1 cellular context compared by ENCODE assay signal in the genomic region with DNA sequence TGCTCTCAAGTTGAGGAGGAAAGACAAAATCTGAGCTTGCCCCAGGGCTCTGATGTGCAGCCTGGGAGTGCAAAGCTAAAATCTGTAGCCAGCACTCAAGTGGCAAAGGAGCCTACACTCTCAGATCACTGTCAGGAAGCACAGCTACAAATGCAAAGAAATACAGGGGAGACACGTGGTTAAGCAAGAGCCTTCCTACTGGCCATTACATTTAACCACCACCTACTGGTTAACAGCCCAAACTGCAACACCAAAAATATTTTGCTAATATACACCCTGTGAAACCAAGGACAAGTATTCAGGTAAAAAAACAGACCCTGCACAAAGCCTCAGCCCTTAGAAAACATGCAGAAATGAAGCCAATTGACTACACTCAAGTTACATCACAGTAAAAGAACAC.
TF ChIP-seq lines count a peak whose summit lies in the region.

No MANE protein-coding gene starts in this region.

TF ChIP-seq in GM12878, 131 proteins besides CTCF, POLR2A, EP300 and RAD21 (continued from another document):
- TF ChIP-seq, protein P1, sequence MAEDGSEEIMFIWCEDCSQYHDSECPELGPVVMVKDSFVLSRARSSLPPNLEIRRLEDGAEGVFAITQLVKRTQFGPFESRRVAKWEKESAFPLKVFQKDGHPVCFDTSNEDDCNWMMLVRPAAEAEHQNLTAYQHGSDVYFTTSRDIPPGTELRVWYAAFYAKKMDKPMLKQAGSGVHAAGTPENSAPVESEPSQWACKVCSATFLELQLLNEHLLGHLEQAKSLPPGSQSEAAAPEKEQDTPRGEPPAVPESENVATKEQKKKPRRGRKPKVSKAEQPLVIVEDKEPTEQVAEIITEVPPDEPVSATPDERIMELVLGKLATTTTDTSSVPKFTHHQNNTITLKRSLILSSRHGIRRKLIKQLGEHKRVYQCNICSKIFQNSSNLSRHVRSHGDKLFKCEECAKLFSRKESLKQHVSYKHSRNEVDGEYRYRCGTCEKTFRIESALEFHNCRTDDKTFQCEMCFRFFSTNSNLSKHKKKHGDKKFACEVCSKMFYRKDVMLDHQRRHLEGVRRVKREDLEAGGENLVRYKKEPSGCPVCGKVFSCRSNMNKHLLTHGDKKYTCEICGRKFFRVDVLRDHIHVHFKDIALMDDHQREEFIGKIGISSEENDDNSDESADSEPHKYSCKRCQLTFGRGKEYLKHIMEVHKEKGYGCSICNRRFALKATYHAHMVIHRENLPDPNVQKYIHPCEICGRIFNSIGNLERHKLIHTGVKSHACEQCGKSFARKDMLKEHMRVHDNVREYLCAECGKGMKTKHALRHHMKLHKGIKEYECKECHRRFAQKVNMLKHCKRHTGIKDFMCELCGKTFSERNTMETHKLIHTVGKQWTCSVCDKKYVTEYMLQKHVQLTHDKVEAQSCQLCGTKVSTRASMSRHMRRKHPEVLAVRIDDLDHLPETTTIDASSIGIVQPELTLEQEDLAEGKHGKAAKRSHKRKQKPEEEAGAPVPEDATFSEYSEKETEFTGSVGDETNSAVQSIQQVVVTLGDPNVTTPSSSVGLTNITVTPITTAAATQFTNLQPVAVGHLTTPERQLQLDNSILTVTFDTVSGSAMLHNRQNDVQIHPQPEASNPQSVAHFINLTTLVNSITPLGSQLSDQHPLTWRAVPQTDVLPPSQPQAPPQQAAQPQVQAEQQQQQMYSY (CRISPR knock-in tag; IDR thresholded peaks at IDR 0.05), result no peak
- TF ChIP-seq SP1 (IDR thresholded peaks at IDR 0.05; ENCODE audit: low read depth, low read length), result no peak
- TF ChIP-seq, protein P2, sequence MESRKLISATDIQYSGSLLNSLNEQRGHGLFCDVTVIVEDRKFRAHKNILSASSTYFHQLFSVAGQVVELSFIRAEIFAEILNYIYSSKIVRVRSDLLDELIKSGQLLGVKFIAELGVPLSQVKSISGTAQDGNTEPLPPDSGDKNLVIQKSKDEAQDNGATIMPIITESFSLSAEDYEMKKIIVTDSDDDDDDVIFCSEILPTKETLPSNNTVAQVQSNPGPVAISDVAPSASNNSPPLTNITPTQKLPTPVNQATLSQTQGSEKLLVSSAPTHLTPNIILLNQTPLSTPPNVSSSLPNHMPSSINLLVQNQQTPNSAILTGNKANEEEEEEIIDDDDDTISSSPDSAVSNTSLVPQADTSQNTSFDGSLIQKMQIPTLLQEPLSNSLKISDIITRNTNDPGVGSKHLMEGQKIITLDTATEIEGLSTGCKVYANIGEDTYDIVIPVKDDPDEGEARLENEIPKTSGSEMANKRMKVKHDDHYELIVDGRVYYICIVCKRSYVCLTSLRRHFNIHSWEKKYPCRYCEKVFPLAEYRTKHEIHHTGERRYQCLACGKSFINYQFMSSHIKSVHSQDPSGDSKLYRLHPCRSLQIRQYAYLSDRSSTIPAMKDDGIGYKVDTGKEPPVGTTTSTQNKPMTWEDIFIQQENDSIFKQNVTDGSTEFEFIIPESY (IDR thresholded peaks at IDR 0.05), result no peak
- TF ChIP-seq, protein P3, sequence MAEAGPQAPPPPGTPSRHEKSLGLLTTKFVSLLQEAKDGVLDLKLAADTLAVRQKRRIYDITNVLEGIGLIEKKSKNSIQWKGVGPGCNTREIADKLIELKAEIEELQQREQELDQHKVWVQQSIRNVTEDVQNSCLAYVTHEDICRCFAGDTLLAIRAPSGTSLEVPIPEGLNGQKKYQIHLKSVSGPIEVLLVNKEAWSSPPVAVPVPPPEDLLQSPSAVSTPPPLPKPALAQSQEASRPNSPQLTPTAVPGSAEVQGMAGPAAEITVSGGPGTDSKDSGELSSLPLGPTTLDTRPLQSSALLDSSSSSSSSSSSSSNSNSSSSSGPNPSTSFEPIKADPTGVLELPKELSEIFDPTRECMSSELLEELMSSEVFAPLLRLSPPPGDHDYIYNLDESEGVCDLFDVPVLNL (IDR thresholded peaks at IDR 0.05; ENCODE audit: low read depth, low read length), result no peak
- TF ChIP-seq IKZF1 (conservative IDR thresholded peaks at IDR 0.05), result no peak
- TF ChIP-seq CREB1 (IDR thresholded peaks at IDR 0.05; ENCODE audit: low read depth), result no peak
- TF ChIP-seq, protein P4, sequence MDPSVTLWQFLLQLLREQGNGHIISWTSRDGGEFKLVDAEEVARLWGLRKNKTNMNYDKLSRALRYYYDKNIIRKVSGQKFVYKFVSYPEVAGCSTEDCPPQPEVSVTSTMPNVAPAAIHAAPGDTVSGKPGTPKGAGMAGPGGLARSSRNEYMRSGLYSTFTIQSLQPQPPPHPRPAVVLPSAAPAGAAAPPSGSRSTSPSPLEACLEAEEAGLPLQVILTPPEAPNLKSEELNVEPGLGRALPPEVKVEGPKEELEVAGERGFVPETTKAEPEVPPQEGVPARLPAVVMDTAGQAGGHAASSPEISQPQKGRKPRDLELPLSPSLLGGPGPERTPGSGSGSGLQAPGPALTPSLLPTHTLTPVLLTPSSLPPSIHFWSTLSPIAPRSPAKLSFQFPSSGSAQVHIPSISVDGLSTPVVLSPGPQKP (IDR thresholded peaks at IDR 0.05; ENCODE audit: low read depth, low read length), result no peak
- TF ChIP-seq, protein P5, sequence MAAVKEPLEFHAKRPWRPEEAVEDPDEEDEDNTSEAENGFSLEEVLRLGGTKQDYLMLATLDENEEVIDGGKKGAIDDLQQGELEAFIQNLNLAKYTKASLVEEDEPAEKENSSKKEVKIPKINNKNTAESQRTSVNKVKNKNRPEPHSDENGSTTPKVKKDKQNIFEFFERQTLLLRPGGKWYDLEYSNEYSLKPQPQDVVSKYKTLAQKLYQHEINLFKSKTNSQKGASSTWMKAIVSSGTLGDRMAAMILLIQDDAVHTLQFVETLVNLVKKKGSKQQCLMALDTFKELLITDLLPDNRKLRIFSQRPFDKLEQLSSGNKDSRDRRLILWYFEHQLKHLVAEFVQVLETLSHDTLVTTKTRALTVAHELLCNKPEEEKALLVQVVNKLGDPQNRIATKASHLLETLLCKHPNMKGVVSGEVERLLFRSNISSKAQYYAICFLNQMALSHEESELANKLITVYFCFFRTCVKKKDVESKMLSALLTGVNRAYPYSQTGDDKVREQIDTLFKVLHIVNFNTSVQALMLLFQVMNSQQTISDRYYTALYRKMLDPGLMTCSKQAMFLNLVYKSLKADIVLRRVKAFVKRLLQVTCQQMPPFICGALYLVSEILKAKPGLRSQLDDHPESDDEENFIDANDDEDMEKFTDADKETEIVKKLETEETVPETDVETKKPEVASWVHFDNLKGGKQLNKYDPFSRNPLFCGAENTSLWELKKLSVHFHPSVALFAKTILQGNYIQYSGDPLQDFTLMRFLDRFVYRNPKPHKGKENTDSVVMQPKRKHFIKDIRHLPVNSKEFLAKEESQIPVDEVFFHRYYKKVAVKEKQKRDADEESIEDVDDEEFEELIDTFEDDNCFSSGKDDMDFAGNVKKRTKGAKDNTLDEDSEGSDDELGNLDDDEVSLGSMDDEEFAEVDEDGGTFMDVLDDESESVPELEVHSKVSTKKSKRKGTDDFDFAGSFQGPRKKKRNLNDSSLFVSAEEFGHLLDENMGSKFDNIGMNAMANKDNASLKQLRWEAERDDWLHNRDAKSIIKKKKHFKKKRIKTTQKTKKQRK (IDR thresholded peaks at IDR 0.05; ENCODE audit: low read depth, low read length), result no peak
- TF ChIP-seq, protein P6, sequence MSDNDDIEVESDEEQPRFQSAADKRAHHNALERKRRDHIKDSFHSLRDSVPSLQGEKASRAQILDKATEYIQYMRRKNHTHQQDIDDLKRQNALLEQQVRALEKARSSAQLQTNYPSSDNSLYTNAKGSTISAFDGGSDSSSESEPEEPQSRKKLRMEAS (IDR thresholded peaks at IDR 0.05; ENCODE audit: low read depth, low read length), result no peak
- no peak for TF ChIP-seq RUNX3 (IDR thresholded peaks at IDR 0.05; ENCODE audit: low read length)
- no peak for TF ChIP-seq WRNIP1 (IDR thresholded peaks at IDR 0.05; ENCODE audit: borderline replicate concordance, low read depth, low read length)
- TF ChIP-seq BMI1 (IDR thresholded peaks at IDR 0.05; ENCODE audit: borderline replicate concordance), result no peak
- TF ChIP-seq JUND (IDR thresholded peaks at IDR 0.05; ENCODE audit: low read depth, low read length), result no peak
- TF ChIP-seq ZNF384 (IDR thresholded peaks at IDR 0.05; ENCODE audit: borderline replicate concordance, low read depth, low read length), result no peak
